ENCODE assay signal across 8 cellular contexts in the genomic region with DNA sequence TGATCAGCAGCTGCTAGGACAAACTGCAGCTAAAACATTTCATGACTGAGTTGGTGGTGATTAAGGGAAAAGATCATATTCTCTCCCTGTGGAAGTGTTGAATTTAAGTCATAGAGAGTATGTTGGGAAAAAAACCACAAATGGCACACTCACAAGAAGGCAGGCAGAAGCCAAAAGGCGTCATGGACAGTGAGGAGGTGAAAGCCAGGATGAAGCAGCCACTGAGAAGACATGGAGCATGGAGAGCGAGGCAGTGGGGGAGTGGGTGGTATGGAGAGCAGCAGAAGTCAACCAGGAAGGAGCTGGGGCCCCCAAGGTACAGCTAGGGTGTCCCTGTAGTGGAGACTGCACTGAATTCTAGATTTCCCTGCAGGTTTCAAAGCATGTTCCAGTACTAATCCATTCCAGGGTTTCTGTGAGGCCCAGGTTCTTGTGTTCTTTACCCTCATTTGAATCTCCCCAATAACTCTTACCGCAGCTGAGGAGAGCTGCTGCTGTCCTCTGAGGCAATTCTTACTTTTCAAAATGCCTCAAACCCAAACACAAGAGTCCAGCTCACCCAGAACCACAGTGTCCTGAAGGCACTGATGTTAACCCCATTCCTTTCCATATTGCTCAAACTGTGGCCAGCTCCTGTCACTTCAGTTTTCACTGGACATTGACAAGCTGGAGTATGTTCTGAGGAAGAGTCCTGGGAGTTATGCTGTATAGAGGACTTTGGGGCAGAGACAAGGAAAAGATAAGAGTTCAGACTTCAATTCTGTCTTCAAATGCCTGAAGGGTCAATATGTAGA.
DNase-seq lines count a peak whose midpoint lies in the region; ATAC-seq, FAIRE-seq and TF ChIP-seq lines count a peak whose summit lies in the region.

No MANE protein-coding gene starts in this region.

- ATAC-seq in HG03039 (IDR thresholded peaks at IDR 0.05; ENCODE audit: unreplicated experiment) (peak; percentile 60), activated B cell treated with CpG ODN at 0.5 μM for 24 hours (ENCODE audit: low read depth) (peak; percentile 49)

- peaks cover 30% of the 10 kb centered on the region for H3K27me3 ChIP-seq in left ventricle myocardium inferior (ENCODE audit: low read depth)
- H3K27me3 ChIP-seq in right atrium auricular region, result no peaks in the 10 kb centered on the region
- no peaks in the 10 kb centered on the region for H3K27me3 ChIP-seq in small intestine (ENCODE audit: control insufficient read depth in 2 of 2, insufficient read depth in 2 of 2, low read length in 2 of 2)

- FAIRE-seq in small intestine (lab: Jason Lieb, UNC), result no peak

- no peaks in the 10 kb centered on the region for H3K36me3 ChIP-seq in left ventricle myocardium inferior
- no peaks in the 10 kb centered on the region for H3K36me3 ChIP-seq in right atrium auricular region
- H3K36me3 ChIP-seq in small intestine (ENCODE audit: control insufficient read depth in 2 of 2, insufficient read depth in 2 of 2, low read length in 2 of 2), result no peaks in the 10 kb centered on the region

- no peaks in the 10 kb centered on the region for H3K9me3 Mint-ChIP-seq in activated B cell treated with CpG ODN at 0.5 μM for 24 hours

- peaks cover 6% of the 10 kb centered on the region for H3K9me3 ChIP-seq in left ventricle myocardium inferior (replicated peaks)
- H3K9me3 ChIP-seq in right atrium auricular region, result no peaks in the 10 kb centered on the region
- no peaks in the 10 kb centered on the region for H3K9me3 ChIP-seq in small intestine (ENCODE audit: control insufficient read depth, low read depth)

- peaks cover 45% of the 10 kb centered on the region for H3K4me1 Mint-ChIP-seq in activated B cell treated with CpG ODN at 0.5 μM for 24 hours

- CTCF ChIA-PET in activated B cell treated with CpG ODN at 0.5 μM for 24 hours (lab: Charles Lee), result no interaction called here

- H3K27me3 Mint-ChIP-seq in activated B cell treated with CpG ODN at 0.5 μM for 24 hours, result peaks cover 2% of the 10 kb centered on the region

- POLR2A ChIA-PET in activated B cell treated with CpG ODN at 0.5 μM for 24 hours (lab: Charles Lee), result no interaction called here

- TF ChIP-seq CTCF in left ventricle myocardium inferior (IDR thresholded peaks at IDR 0.05; ENCODE audit: borderline replicate concordance), result no peak
- TF ChIP-seq CTCF in right atrium auricular region (IDR thresholded peaks at IDR 0.05), result no peak
- no peak for TF ChIP-seq CTCF in activated B cell treated with CpG ODN at 0.5 μM for 24 hours (IDR thresholded peaks at IDR 0.05)

- intact Hi-C loops in left ventricle myocardium inferior (cut with micrococcal nuclease) (no loop called here), activated B cell treated with CpG ODN at 0.5 μM for 24 hours (cut with micrococcal nuclease) (no loop called here)

- WGBS in small intestine, 3 donors, result 28 to 39% (median 35%) methylated on average over 3 of the region's 3 CpGs

- no peak overlapping the region for H3K4me3 Mint-ChIP-seq in activated B cell treated with CpG ODN at 0.5 μM for 24 hours

- H3K27ac Mint-ChIP-seq in activated B cell treated with CpG ODN at 0.5 μM for 24 hours, result no peak overlapping the region

- H3K4me1 ChIP-seq in left ventricle myocardium inferior (peaks cover 12% of the 10 kb centered on the region), right atrium auricular region (peaks cover 0 to 14% of the 10 kb centered on the region in 2 donors), small intestine (ENCODE audit: control insufficient read depth in 2 of 2, insufficient read depth in 1 of 2, low read depth in 1 of 2, low read length in 1 of 2) (peaks cover 2 to 3% of the 10 kb centered on the region in 2 donors)

- H3K4me3 ChIP-seq in left ventricle myocardium inferior (no peak overlapping the region), right atrium auricular region (no peak overlapping the region), small intestine (ENCODE audit: low read depth in 1 of 2, low read length in 2 of 2) (no peak overlapping the region)

- DNase-seq in left ventricle myocardium inferior (no peak), right atrium auricular region (ENCODE audit: low spot score) (no peak), activated B cell treated with CpG ODN at 0.5 μM for 24 hours (no peak), small intestine (peak; percentile 9), UCSD-AML1 (lab: John Stamatoyannopoulos, UW; ENCODE audit: unreplicated experiment) (no peak), nucleus accumbens (lab: John Stamatoyannopoulos, UW) (no peak), NCI-H1436 (lab: John Stamatoyannopoulos, UW) (no peak)

- H3K36me3 Mint-ChIP-seq in activated B cell treated with CpG ODN at 0.5 μM for 24 hours (ENCODE audit: low read depth), result no peaks in the 10 kb centered on the region

- H3K27ac ChIP-seq in left ventricle myocardium inferior (replicated peaks) (peak overlapping the region; percentile 6), right atrium auricular region (peak overlapping the region in 1 of 2 donors; percentile 13), small intestine (ENCODE audit: low read depth in 1 of 2, low read length in 1 of 2) (peak overlapping the region in 1 of 2 donors; percentile 17)
